9 cellular contexts compared by ENCODE assay signal in genomic region chr4:112321768-112322684, GRCh38. TPM values are rescaled to one million over a fixed set of nuclear protein-coding genes. Genes with fewer than 3 reads are reported as not detected.
DNase-seq lines count a peak whose midpoint lies in the region; ATAC-seq, FAIRE-seq and TF ChIP-seq lines count a peak whose summit lies in the region.
"Had no signal": no experiment of that assay in that cellular context is flagged by ENCODE, and none has a peak within 500 bp of the region (broad histone marks: within the 10 kb centered on the region; RNA-seq: fewer than 3 reads in every experiment).

No MANE protein-coding gene starts in this region.

- H3K9me3 Mint-ChIP-seq in stimulated activated memory B cell treated with anti-CD40 and anti-IgM and Interleukin-4, amounts not matched to agents 10 μg/mL and 1 μg/mL and 100 μg/mL, for 72 hours: no peaks in the 10 kb centered on the region

- no peak overlapping the region for H3K27ac Mint-ChIP-seq in stimulated activated memory B cell treated with anti-CD40 and anti-IgM and Interleukin-4, amounts not matched to agents 10 μg/mL and 1 μg/mL and 100 μg/mL, for 72 hours

- H3K36me3 Mint-ChIP-seq in stimulated activated memory B cell treated with anti-CD40 and anti-IgM and Interleukin-4, amounts not matched to agents 10 μg/mL and 1 μg/mL and 100 μg/mL, for 72 hours: peaks cover 22% of the 10 kb centered on the region

- H3K9ac ChIP-seq in kidney (ENCODE audit: low read length in 2 of 2): no peak overlapping the region
- H3K9ac ChIP-seq: BLaER1 treated with 17β-estradiol and CSF1 and Interleukin-3, amounts not matched to agents 10 nM and 100 nM had no signal

- H3K27me3 Mint-ChIP-seq in stimulated activated memory B cell treated with anti-CD40 and anti-IgM and Interleukin-4, amounts not matched to agents 10 μg/mL and 1 μg/mL and 100 μg/mL, for 72 hours: no peaks in the 10 kb centered on the region

- H3K4me1 Mint-ChIP-seq in stimulated activated memory B cell treated with anti-CD40 and anti-IgM and Interleukin-4, amounts not matched to agents 10 μg/mL and 1 μg/mL and 100 μg/mL, for 72 hours: peaks cover 11% of the 10 kb centered on the region

- intact Hi-C loops in breast epithelium (cut with DNase I; ENCODE audit: low total_unique reads): no loop called here
- intact Hi-C loops in kidney (cut with DNase I): no loop called here

- H3K27me3 ChIP-seq in breast epithelium: no peaks in the 10 kb centered on the region
- H3K27me3 ChIP-seq: BLaER1 treated with 17β-estradiol and CSF1 and Interleukin-3, amounts not matched to agents 10 nM and 100 nM had no signal

- no peak overlapping the region for H3K27ac ChIP-seq in VCaP
- H3K27ac ChIP-seq in breast epithelium: no peak overlapping the region
- H3K27ac ChIP-seq in kidney (ENCODE audit: low read depth in 2 of 2, low read length in 2 of 2): no peak overlapping the region
- H3K27ac ChIP-seq: BLaER1 treated with 17β-estradiol and CSF1 and Interleukin-3, amounts not matched to agents 10 nM and 100 nM had no signal

- TF ChIP-seq CTCF in VCaP (conservative IDR thresholded peaks at IDR 0.05) (peak; percentile 86), breast epithelium (IDR thresholded peaks at IDR 0.05) (peak; percentile 54 to 64 (median 58)), kidney (IDR thresholded peaks at IDR 0.05; ENCODE audit: borderline replicate concordance, extremely low read depth, insufficient read depth) (peak; percentile 77)

- no peak overlapping the region for H3K4me3 ChIP-seq in breast epithelium
- H3K4me3 ChIP-seq in kidney (ENCODE audit: low read length in 2 of 2): no peak overlapping the region
- H3K4me3 ChIP-seq: BLaER1 treated with 17β-estradiol and CSF1 and Interleukin-3, amounts not matched to agents 10 nM and 100 nM had no signal

- H3K36me3 ChIP-seq in breast epithelium (no peaks in the 10 kb centered on the region), kidney (ENCODE audit: control insufficient read depth in 1 of 2, insufficient read depth in 2 of 2, low read length in 2 of 2) (peaks cover 0 to 2% of the 10 kb centered on the region in 2 donors)

- no peak overlapping the region for H3K4me3 Mint-ChIP-seq in stimulated activated memory B cell treated with anti-CD40 and anti-IgM and Interleukin-4, amounts not matched to agents 10 μg/mL and 1 μg/mL and 100 μg/mL, for 72 hours

- H3K4me1 ChIP-seq in breast epithelium (no peaks in the 10 kb centered on the region), kidney (ENCODE audit: control insufficient read depth in 1 of 2, insufficient read depth in 1 of 2, low read depth in 1 of 2, low read length in 2 of 2) (no peaks in the 10 kb centered on the region)

- peak; percentile 54 for FAIRE-seq in kidney (lab: Jason Lieb, UNC)

- TF ChIP-seq POLR2A in breast epithelium (IDR thresholded peaks at IDR 0.05): no peak

- DNase-seq in NCI-H1092 treated with DMSO at 0.1 percent for 48 hours (lab: John Stamatoyannopoulos, UW) (peak; percentile 57), NCI-H1092 (lab: John Stamatoyannopoulos, UW) (no peak), NCI-H1105 treated with DMSO at 0.1 percent for 48 hours (lab: John Stamatoyannopoulos, UW) (peak; percentile 32), breast epithelium (ENCODE audit: low spot score in 2 of 2) (peak; percentile 22 to 53), kidney (no peak)
- peak; percentile 81 to 86 for DNase-seq in stimulated activated CD4-positive, alpha-beta T cell treated with anti-CD3 and anti-CD28 coated beads, Interleukin-2, amount 100 ng/mL, for 24 hours

- H3K9me3 ChIP-seq in breast epithelium (no peaks in the 10 kb centered on the region), kidney (ENCODE audit: control insufficient read depth in 1 of 2, low read length in 2 of 2) (no peaks in the 10 kb centered on the region)

- ATAC-seq in stimulated activated memory B cell treated with anti-CD40 and anti-IgM and Interleukin-4, amounts not matched to agents 10 μg/mL and 1 μg/mL and 100 μg/mL, for 72 hours: no peak

RNA-seq across cellular contexts. Expression of gene ALPK1, which starts 24.9 kb away (rescaled TPM):
- total RNA-seq in breast epithelium (10 to 100 TPM; 20.5 to 59.3 (median 53.3) TPM), kidney (33.5 TPM)
- 5.9 TPM for polyA plus RNA-seq in kidney (ENCODE audit: insufficient read depth, low read depth, low replicate concordance)

RNA-seq across cellular contexts. Expression of gene TIFA, which starts 36.3 kb away (rescaled TPM):
- 10 to 100 TPM in 2 of 3 donors, 1 to 10 TPM in 1; 2.6 to 27.1 (median 16.7) TPM for total RNA-seq in breast epithelium
- 11.5 TPM for total RNA-seq in kidney
- polyA plus RNA-seq in kidney (ENCODE audit: insufficient read depth, low read depth, low replicate concordance): 5.0 TPM

Comparison
In these comparisons a context has a peak if more than half of its experiments do, and no peak if none do; other contexts are left out.
1. DNase-seq: peak in NCI-H1092 treated with DMSO at 0.1 percent for 48 hours (single experiment), NCI-H1105 treated with DMSO at 0.1 percent for 48 hours (single experiment), breast epithelium (2 of 2) and stimulated activated CD4-positive, alpha-beta T cell treated with anti-CD3 and anti-CD28 coated beads, Interleukin-2, amount 100 ng/mL, for 24 hours (2 of 2); none in NCI-H1092 (single experiment) and kidney (single experiment).
2. Peak in every context shown above with its lines, with median percentiles within 50 percentile points of each other: CTCF ChIP-seq.